Comparison of ENCODE assay signal across 15 cellular contexts in genomic region chr1:202623075-202623474, GRCh38.
A peak's percentile ranks its signal among the peaks of the same experiment; 100 is the strongest.
DNase-seq lines count a peak whose midpoint lies in the region; ATAC-seq and TF ChIP-seq lines count a peak whose summit lies in the region.
"Had no signal": no experiment of that assay in that cellular context is flagged by ENCODE, and none has a peak within 500 bp of the region (broad histone marks: within the 10 kb centered on the region; RNA-seq: fewer than 3 reads in every experiment).

No MANE protein-coding gene starts in this region.

- H3K9me3 Mint-ChIP-seq in activated T-cell treated with anti-CD3 and anti-CD28 coated beads, Interleukin-2, amount 50 U/mL, for 4 hours = no peaks in the 10 kb centered on the region
- H3K9me3 Mint-ChIP-seq: activated T-helper 2 cell treated with anti-CD3 and anti-CD28 coated beads, Interferon-gamma antibody, Interleukin-2, Interleukin-4, amounts not matched to agents 10 μg/mL and 5 μg/mL and 100 μg/mL, durations not matched to agents 14 hours and 24 hours and 36 hours; nephron had no signal

- H3K4me1 Mint-ChIP-seq in activated T-cell treated with anti-CD3 and anti-CD28 coated beads, Interleukin-2, amount 50 U/mL, for 4 hours (ENCODE audit: low read depth) = peaks cover 15% of the 10 kb centered on the region

- H3K9me3 ChIP-seq in NT2/D1 (ENCODE audit: insufficient read depth, low read length) = no peaks in the 10 kb centered on the region
- H3K9me3 ChIP-seq in osteoblast (ENCODE audit: low read depth, low read length) = no peaks in the 10 kb centered on the region
- H3K9me3 ChIP-seq in OCI-LY7 (ENCODE audit: low read length) = no peaks in the 10 kb centered on the region

- peaks cover 10% of the 10 kb centered on the region for H3K27me3 Mint-ChIP-seq in activated T-cell treated with anti-CD3 and anti-CD28 coated beads, Interleukin-2, amount 50 U/mL, for 4 hours (ENCODE audit: low read depth)

- H3K79me2 ChIP-seq in osteoblast (ENCODE audit: insufficient read depth, low read length) = no peaks in the 10 kb centered on the region
- no peaks in the 10 kb centered on the region for H3K79me2 ChIP-seq in OCI-LY7 (ENCODE audit: insufficient read depth, low read depth, low read length)

- no peak overlapping the region for H3K4me3 ChIP-seq in NT2/D1 (ENCODE audit: insufficient read length, low read depth)
- H3K4me3 ChIP-seq in osteoblast (ENCODE audit: insufficient read depth, low read length) = no peak overlapping the region
- no peak overlapping the region for H3K4me3 ChIP-seq in OCI-LY7 (ENCODE audit: low read depth, low read length, poor library complexity, severe bottlenecking)
- H3K4me3 ChIP-seq: dorsolateral prefrontal cortex had no signal

- peak overlapping the region; percentile 52 for H3K4me2 ChIP-seq in osteoblast (ENCODE audit: insufficient read depth, low read length)
- H3K4me2 ChIP-seq in OCI-LY7 (ENCODE audit: low read length) = no peak overlapping the region

- H3K9me2 ChIP-seq in OCI-LY7 (ENCODE audit: insufficient read depth, low read length) = no peaks in the 10 kb centered on the region

- no peak overlapping the region for H3K4me3 Mint-ChIP-seq in activated T-cell treated with anti-CD3 and anti-CD28 coated beads, Interleukin-2, amount 50 U/mL, for 4 hours
- H3K4me3 Mint-ChIP-seq: nephron had no signal

- ATAC-seq in activated T-cell treated with anti-CD3 and anti-CD28 coated beads, Interleukin-2, amount 50 U/mL, for 4 hours = no peak

- H3K4me1 ChIP-seq in NT2/D1 (ENCODE audit: insufficient read depth, insufficient read length) = peaks cover 17% of the 10 kb centered on the region
- H3K4me1 ChIP-seq in osteoblast (ENCODE audit: insufficient read depth, low read length) = peaks cover 23% of the 10 kb centered on the region
- H3K4me1 ChIP-seq in OCI-LY7 (ENCODE audit: insufficient read depth, low read length, poor library complexity, severe bottlenecking) = peaks cover 19% of the 10 kb centered on the region

- H4K20me1 ChIP-seq in osteoblast (ENCODE audit: insufficient read depth, low read length) (no peaks in the 10 kb centered on the region), OCI-LY7 (ENCODE audit: insufficient read depth, low read length) (no peaks in the 10 kb centered on the region)

- BruUV-seq in OCI-LY7 (replicated peaks; lab: Mats Ljungman, UMichigan) = no TSS peak

- H3K27ac ChIP-seq in osteoblast (ENCODE audit: low read depth, low read length) (peak overlapping the region; percentile 17), OCI-LY7 (ENCODE audit: low read depth, low read length, poor library complexity, severe bottlenecking) (no peak overlapping the region)

- peak overlapping the region; percentile 2 for H3K9ac ChIP-seq in NT2/D1 (ENCODE audit: insufficient read length, low read depth)

- H3K36me3 Mint-ChIP-seq in activated T-cell treated with anti-CD3 and anti-CD28 coated beads, Interleukin-2, amount 50 U/mL, for 4 hours (ENCODE audit: insufficient read depth) = no peaks in the 10 kb centered on the region

- H2AFZ ChIP-seq in osteoblast (ENCODE audit: low read length) = no peak overlapping the region
- H2AFZ ChIP-seq in OCI-LY7 (ENCODE audit: low read length) = no peak overlapping the region

- DNase-seq in D341Med (ENCODE audit: low spot score) = peak; percentile 62
- DNase-seq in NT2/D1 (ENCODE audit: low read depth, low spot score) = no peak
- DNase-seq in fibroblast of peridontal ligament (ENCODE audit: extremely low read depth) = peak; percentile 35
- DNase-seq in osteoblast (ENCODE audit: insufficient read length, low spot score, missing footprints) = peak; percentile 78
- no peak for DNase-seq in stimulated activated CD8-positive, alpha-beta memory T cell treated with anti-CD3 and anti-CD28 coated beads, Interleukin-4, amount 100 ng/mL, for 48 hours
- DNase-seq in RPMI8226 = no peak
- DNase-seq in OCI-LY7 (ENCODE audit: low spot score) = no peak
- DNase-seq in activated T-cell treated with anti-CD3 and anti-CD28 coated beads, Interleukin-2, amount 50 U/mL, for 4 hours = no peak
- DNase-seq: Karpas-422; NCI-H748 treated with DMSO at 0.1 percent for 48 hours; stimulated activated CD4-positive, alpha-beta T cell treated with anti-CD3 and anti-CD28 coated beads, Interleukin-2, amount 100 ng/mL, for 48 hours; T-helper 9 cell had no signal

- intact Hi-C loops in OCI-LY7 (cut with micrococcal nuclease; ENCODE audit: unreplicated experiment) = no loop called here

- H3K27me3 ChIP-seq in NT2/D1 (ENCODE audit: insufficient read depth, insufficient read length) = no peaks in the 10 kb centered on the region
- H3K27me3 ChIP-seq in osteoblast (ENCODE audit: insufficient read depth, low read length) = no peaks in the 10 kb centered on the region
- H3K27me3 ChIP-seq: dorsolateral prefrontal cortex had no signal

- CTCF ChIA-PET in OCI-LY7 (lab: Charles Lee; ENCODE audit: unreplicated experiment) = no interaction called here

- POLR2A ChIA-PET in OCI-LY7 (lab: Charles Lee) = no interaction called here

- no peak for TF ChIP-seq CTCF in osteoblast (IDR thresholded peaks at IDR 0.05; ENCODE audit: extremely low read depth, low read depth, low read length)
- TF ChIP-seq CTCF in OCI-LY7 (conservative IDR thresholded peaks at IDR 0.05; ENCODE audit: low read length) = no peak

- H3K36me3 ChIP-seq in NT2/D1 (ENCODE audit: insufficient read depth, insufficient read length, low read length) = no peaks in the 10 kb centered on the region
- H3K36me3 ChIP-seq in osteoblast (ENCODE audit: insufficient read depth, low read length) = no peaks in the 10 kb centered on the region
- no peaks in the 10 kb centered on the region for H3K36me3 ChIP-seq in OCI-LY7 (ENCODE audit: insufficient read depth, low read length)

Comparison
In these comparisons a context has a peak if more than half of its experiments do, and no peak if none do; other contexts are left out.
1. DNase-seq: peak in D341Med (single experiment), fibroblast of peridontal ligament (single experiment) and osteoblast (single experiment); none in NT2/D1 (single experiment), stimulated activated CD8-positive, alpha-beta memory T cell treated with anti-CD3 and anti-CD28 coated beads, Interleukin-4, amount 100 ng/mL, for 48 hours (single experiment), RPMI8226 (single experiment), OCI-LY7 (single experiment) and activated T-cell treated with anti-CD3 and anti-CD28 coated beads, Interleukin-2, amount 50 U/mL, for 4 hours (single experiment).